27 cellular contexts compared by ENCODE assay signal in the genomic region with DNA sequence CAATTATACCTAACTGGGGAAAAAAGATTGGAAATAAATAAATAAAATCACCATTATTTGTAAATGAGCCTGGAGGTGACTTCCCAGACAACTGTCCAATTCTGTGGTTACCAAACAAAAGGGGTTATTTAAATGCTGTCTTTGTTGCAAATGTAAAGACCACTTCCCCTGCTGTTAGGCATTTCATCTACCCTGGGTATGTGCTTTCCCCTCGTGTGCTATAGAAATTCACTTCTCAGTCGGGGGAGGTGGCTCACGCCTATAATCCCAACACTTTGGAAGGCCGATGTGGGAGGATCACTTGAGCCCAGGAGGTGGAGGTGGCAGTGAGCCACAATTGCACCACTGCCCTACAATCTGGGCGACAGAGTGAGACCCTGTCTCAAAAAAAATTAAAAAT.
"Had no signal": no experiment of that assay in that cellular context is flagged by ENCODE, and none has a peak within 500 bp of the region (broad histone marks: within the 10 kb centered on the region; RNA-seq: fewer than 3 reads in every experiment).

No MANE protein-coding gene starts in this region.

- H3K27ac ChIP-seq: ascending aorta, esophagus muscularis mucosa, left ventricle myocardium inferior, neutrophil, ovary, psoas muscle, right atrium auricular region, spleen, thoracic aorta, vagina, VCaP had no signal

- H3K27me3 Mint-ChIP-seq: activated naive CD4-positive, alpha-beta T cell treated with anti-CD3 and anti-CD28 coated beads, Interleukin-2, amount 50 U/mL, for 24 hours; effector memory CD8-positive, alpha-beta T cell; type B pancreatic cell had no signal

- H3K4me1 ChIP-seq: ascending aorta, esophagus muscularis mucosa, left ventricle myocardium inferior, psoas muscle, right atrium auricular region, spleen, vagina had no signal

- H3K27me3 ChIP-seq: ascending aorta, esophagus muscularis mucosa, neutrophil, ovary, right atrium auricular region, spleen, vagina had no signal

- H3K4me1 Mint-ChIP-seq: natural killer cell had no signal

- ATAC-seq: activated CD8-positive, alpha-beta T cell treated with anti-CD3 and anti-CD28 coated beads, Interleukin-2, amount 10 ng/mL, durations not matched to agents 7 days and 5 days; effector memory CD8-positive, alpha-beta T cell; natural killer cell; psoas muscle had no signal

- H3K36me3 Mint-ChIP-seq: natural killer cell had no signal

- H3K9me3 Mint-ChIP-seq: activated naive CD4-positive, alpha-beta T cell treated with anti-CD3 and anti-CD28 coated beads, Interleukin-2, amount 50 U/mL, for 24 hours; effector memory CD8-positive, alpha-beta T cell; natural killer cell; type B pancreatic cell had no signal

- DNase-seq: activated CD4-positive, alpha-beta T cell treated with anti-CD3 and anti-CD28 coated beads, Interleukin-2, amount 50 U/mL, for 1 hour; activated CD4-positive, CD25-positive, alpha-beta regulatory T cell treated with anti-CD3 and anti-CD28 coated beads, Interleukin-2, amount 50 U/mL, for 72 hours; activated CD8-positive, alpha-beta T cell treated with anti-CD3 and anti-CD28 coated beads, Interleukin-2, amount 10 ng/mL, durations not matched to agents 7 days and 5 days; activated gamma-delta T cell treated with Interleukin-2 at 50 U/mL for 16 hours; activated T-cell treated with anti-CD3 and anti-CD28 coated beads, Interleukin-2, amount 50 U/mL, for 1 hour; central memory CD4-positive, alpha-beta T cell; effector memory CD8-positive, alpha-beta T cell; glutamatergic neuron; hippocampal formation; kidney glomerular epithelial cell; left ventricle myocardium inferior; midbrain; natural killer cell; ovary; psoas muscle; spleen; stimulated activated CD4-positive, alpha-beta T cell treated with anti-CD3 and anti-CD28 coated beads, Interleukin-4, amount 100 ng/mL, for 24 hours; stimulated activated naive CD4-positive, alpha-beta T cell treated with Interleukin-2 at 50 U/mL for 16 hours had no signal

- H3K4me3 ChIP-seq: ascending aorta, esophagus muscularis mucosa, left ventricle myocardium inferior, ovary, psoas muscle, right atrium auricular region, spleen, thoracic aorta, vagina had no signal

- H3K27ac Mint-ChIP-seq: activated CD8-positive, alpha-beta T cell treated with anti-CD3 and anti-CD28 coated beads, Interleukin-2, amount 10 ng/mL, durations not matched to agents 7 days and 5 days; activated naive CD4-positive, alpha-beta T cell treated with anti-CD3 and anti-CD28 coated beads, Interleukin-2, amount 50 U/mL, for 24 hours; natural killer cell; type B pancreatic cell had no signal

- H3K36me3 ChIP-seq: neutrophil, ovary, right atrium auricular region had no signal

- H3K9me3 ChIP-seq: ascending aorta, esophagus muscularis mucosa, left ventricle myocardium inferior, neutrophil, ovary, psoas muscle, right atrium auricular region, spleen, thoracic aorta, vagina had no signal

- H3K4me3 Mint-ChIP-seq: activated CD8-positive, alpha-beta T cell treated with anti-CD3 and anti-CD28 coated beads, Interleukin-2, amount 10 ng/mL, durations not matched to agents 7 days and 5 days; activated naive CD4-positive, alpha-beta T cell treated with anti-CD3 and anti-CD28 coated beads, Interleukin-2, amount 50 U/mL, for 24 hours; effector memory CD8-positive, alpha-beta T cell; natural killer cell; type B pancreatic cell had no signal
